5 cellular contexts compared by ENCODE assay signal in the genomic region with DNA sequence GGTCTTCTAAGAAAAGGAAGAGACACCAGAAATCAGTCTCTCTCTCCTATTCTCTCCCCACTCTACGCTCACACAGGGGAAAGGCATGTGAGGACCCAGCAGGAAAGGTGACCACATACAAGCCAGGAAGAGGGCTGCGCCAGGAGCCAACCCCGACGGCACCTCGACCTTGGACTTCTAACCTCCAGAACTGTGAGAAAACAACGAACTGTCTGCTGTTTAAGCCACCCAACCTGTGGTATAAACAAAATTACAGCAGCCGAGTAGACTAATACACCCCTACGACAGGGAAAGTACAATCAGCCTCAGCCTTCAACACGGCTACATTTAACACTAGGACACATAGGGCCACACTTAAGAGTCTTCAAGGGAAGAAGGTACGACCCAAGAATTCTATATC. TPM values are rescaled to one million over a fixed set of nuclear protein-coding genes. Genes with fewer than 3 reads are reported as not detected.
"Had no signal": no experiment of that assay in that cellular context is flagged by ENCODE, and none has a peak within 500 bp of the region (broad histone marks: within the 10 kb centered on the region; RNA-seq: fewer than 3 reads in every experiment).

No MANE protein-coding gene starts in this region.

RNA-seq across cellular contexts. Expression of gene LRRC61, which starts 26.4 kb away (rescaled TPM):
- total RNA-seq: GM23248, H4, HFFc6, HT1080, IMR-90 had no signal
- polyA plus RNA-seq: GM23248 had no signal

RNA-seq across cellular contexts. Expression of gene ACTR3C, which starts 26.5 kb away (rescaled TPM):
- total RNA-seq: GM23248, HFFc6, HT1080, IMR-90 had no signal
- polyA plus RNA-seq: GM23248, IMR-90 had no signal

RNA-seq across cellular contexts. Expression of gene RARRES2, which starts 44.6 kb away (rescaled TPM):
- total RNA-seq: GM23248, H4, HT1080, IMR-90 had no signal
- polyA plus RNA-seq: GM23248 had no signal
